Comparison of ENCODE assay signal across 23 cellular contexts in the genomic region with DNA sequence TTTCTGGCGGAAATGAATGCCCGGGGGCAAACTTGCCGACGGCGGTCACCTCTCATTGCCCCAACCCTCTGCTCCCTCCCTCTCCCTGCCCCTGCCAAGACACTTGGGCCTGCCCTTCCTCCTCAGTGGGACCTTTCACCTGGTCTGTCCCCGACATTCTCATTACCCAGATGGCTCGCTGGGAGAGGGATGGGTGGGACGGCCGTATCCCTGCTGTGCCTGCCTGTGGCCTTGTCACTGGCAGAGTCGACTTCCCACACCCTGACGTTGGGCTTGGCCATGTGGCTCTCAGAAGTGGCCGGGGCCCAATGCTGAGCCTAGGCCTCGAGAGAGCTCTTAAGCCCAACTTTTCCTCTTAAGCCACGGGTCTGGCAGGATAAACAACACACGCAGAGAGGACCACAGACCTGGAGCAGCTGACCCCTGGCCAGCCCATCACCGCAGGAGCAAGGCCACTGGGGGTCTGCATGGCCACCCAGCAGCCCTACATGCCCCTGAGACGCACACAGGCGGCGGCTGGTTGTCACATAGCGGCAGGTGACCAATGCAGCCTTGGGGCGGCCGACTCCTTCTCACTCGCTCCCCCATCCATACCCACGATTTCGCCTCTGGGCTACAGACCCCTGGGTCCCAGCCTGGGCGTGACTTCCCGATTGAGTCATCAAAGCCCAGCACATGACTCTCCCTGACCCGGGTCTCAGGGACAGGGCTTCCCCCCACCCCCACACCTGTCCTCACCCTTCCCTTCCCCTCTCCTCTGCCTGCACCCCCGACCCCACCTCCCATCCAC. TPM values are rescaled to one million over a fixed set of nuclear protein-coding genes. Genes with fewer than 3 reads are reported as not detected.
A peak's percentile ranks its signal among the peaks of the same experiment; 100 is the strongest.
DNase-seq lines count a peak whose midpoint lies in the region; ATAC-seq, FAIRE-seq and TF ChIP-seq lines count a peak whose summit lies in the region.
"Had no signal": no experiment of that assay in that cellular context is flagged by ENCODE, and none has a peak within 500 bp of the region (broad histone marks: within the 10 kb centered on the region; RNA-seq: fewer than 3 reads in every experiment).

No MANE protein-coding gene starts in this region.

- H3K14ac ChIP-seq in H1 (ENCODE audit: insufficient read length) = no peak overlapping the region

- H3K4me1 Mint-ChIP-seq in Calu3 (ENCODE audit: low read depth, unreplicated experiment) = peaks cover 6% of the 10 kb centered on the region
- no peaks in the 10 kb centered on the region for H3K4me1 Mint-ChIP-seq in neural crest cell

- H3K23ac ChIP-seq in H1 (ENCODE audit: insufficient read length) = no peak overlapping the region

- no peak overlapping the region for H4K5ac ChIP-seq in H1 (ENCODE audit: insufficient read length, low read depth, low read length)

- no peak overlapping the region for H2BK120ac ChIP-seq in H1 (replicated peaks; ENCODE audit: low read depth, low read length)

- TF ChIP-seq RAD21 in H1 (IDR thresholded peaks at IDR 0.05 in 1 of 2, conservative IDR thresholded peaks at IDR 0.05 in 1 of 2; ENCODE audit: low read depth in 2 of 2, low read length in 2 of 2) = no peak

- CTCF ChIA-PET in Calu3 (lab: Charles Lee) (interaction anchor here (0.6 kb wide), 1 partner anchor 443 kb away, joined by 3 read pairs; no protein-coding TSS in a partner anchor), H1 (lab: Charles Lee; ENCODE audit: partially characterized antibody) (interaction anchor here (1.5 kb wide), 1 partner anchor 127 kb away, joined by 3 read pairs; no protein-coding TSS in a partner anchor)

- 0 out of 2 replicates have a peak overlapping the region, but pooled peaks have one; percentile 27 for H2BK12ac ChIP-seq in H1 (ENCODE audit: low read depth, low read length)

- 0 out of 2 replicates have a peak overlapping the region, but pooled peaks have one; percentile 24 for H2BK5ac ChIP-seq in H1 (ENCODE audit: low read depth, low read length)

- no peak overlapping the region for H3K4me2 ChIP-seq in H1 (ENCODE audit: insufficient read depth in 1 of 2, low read depth in 2 of 2, low read length in 2 of 2)

- H3K4me3 ChIP-seq in H7 (ENCODE audit: insufficient read depth, low read depth, low read length) (no peak overlapping the region), H1 (ENCODE audit: extremely low read depth in 1 of 4, insufficient read depth in 2 of 4, low read depth in 3 of 4, low read length in 4 of 4) (no peak overlapping the region)
- H3K4me3 ChIP-seq: SK-N-MC had no signal

- H3K27ac ChIP-seq in H1 (ENCODE audit: low read depth, low read length) = no peak overlapping the region
- H3K27ac ChIP-seq: SK-N-MC had no signal

- H3K79me1 ChIP-seq in H1 (ENCODE audit: low read depth, low read length) = no peaks in the 10 kb centered on the region

- H3K27me3 ChIP-seq in H7 (ENCODE audit: control insufficient read depth, insufficient read depth, low read length) = no peaks in the 10 kb centered on the region
- no peaks in the 10 kb centered on the region for H3K27me3 ChIP-seq in H1 (replicated peaks in 1 of 4; ENCODE audit: control insufficient read depth in 3 of 4, extremely low read depth in 1 of 4, insufficient read depth in 3 of 4, low read length in 3 of 4)

- no peaks in the 10 kb centered on the region for H3K36me3 ChIP-seq in H7 (replicated peaks; ENCODE audit: control insufficient read depth, insufficient read depth, low read length)
- no peaks in the 10 kb centered on the region for H3K36me3 ChIP-seq in H1 (ENCODE audit: control insufficient read depth in 2 of 4, insufficient read depth in 4 of 4, low read length in 3 of 4)

- H4K20me1 ChIP-seq in H1 (replicated peaks in 1 of 2; ENCODE audit: control insufficient read depth in 1 of 2, insufficient read depth in 2 of 2, low read length in 2 of 2) = no peaks in the 10 kb centered on the region

- intact Hi-C loops in Calu3 (cut with micrococcal nuclease; ENCODE audit: unreplicated experiment) = no loop called here
- intact Hi-C loops in left colon (cut with DNase I, micrococcal nuclease) = no loop called here

- no peak for TF ChIP-seq POLR2A in H1 (IDR thresholded peaks at IDR 0.05; ENCODE audit: control extremely low read depth in 1 of 2, low read depth in 2 of 2, low read length in 2 of 2)

- no peak overlapping the region for H3K4me3 Mint-ChIP-seq in Calu3 (ENCODE audit: low read depth, unreplicated experiment)
- H3K4me3 Mint-ChIP-seq in neural crest cell = no peak overlapping the region
- H3K4me3 Mint-ChIP-seq: CD8-positive, alpha-beta memory T cell had no signal

- TF ChIP-seq EP300 in H1 (IDR thresholded peaks at IDR 0.05; ENCODE audit: borderline replicate concordance in 1 of 2, low read depth in 2 of 2, low read length in 2 of 2) = no peak

- TF ChIP-seq CTCF in Calu3 (IDR thresholded peaks at IDR 0.05; ENCODE audit: unreplicated experiment) (no peak), H1 (IDR thresholded peaks at IDR 0.05; ENCODE audit: control extremely low read depth in 1 of 3, insufficient read depth in 1 of 3, low read depth in 1 of 3, low read length in 3 of 3) (no peak), neural crest cell (conservative IDR thresholded peaks at IDR 0.05) (no peak)

- H3K56ac ChIP-seq in H1 (replicated peaks; ENCODE audit: insufficient read length, low read depth, low read length) = no peak overlapping the region

- H3K9me3 ChIP-seq in H1 (ENCODE audit: insufficient read depth in 2 of 2, low read depth in 1 of 2, low read length in 1 of 2) = peaks cover 5 to 7% of the 10 kb centered on the region in 2 experiments; a peak in 1 of 4 replicates

- H2BK20ac ChIP-seq in H1 (ENCODE audit: low read length) = no peak overlapping the region

- H3K36me3 Mint-ChIP-seq in Calu3 (ENCODE audit: insufficient read depth, unreplicated experiment) (peaks cover 91% of the 10 kb centered on the region), neural crest cell (ENCODE audit: low read depth) (peaks cover 33% of the 10 kb centered on the region)

- no peaks in the 10 kb centered on the region for H3K27me3 Mint-ChIP-seq in Calu3 (ENCODE audit: unreplicated experiment)
- H3K27me3 Mint-ChIP-seq in neural crest cell (ENCODE audit: low read depth) = no peaks in the 10 kb centered on the region
- H3K27me3 Mint-ChIP-seq: CD8-positive, alpha-beta memory T cell had no signal

- no peak overlapping the region for H2BK15ac ChIP-seq in H1 (ENCODE audit: low read length)

- no peak overlapping the region for H3K18ac ChIP-seq in H1 (ENCODE audit: extremely low read depth, low read length)

- no peak overlapping the region for H3K9ac ChIP-seq in H1 (replicated peaks in 1 of 4; ENCODE audit: extremely low read depth in 1 of 4, low read depth in 3 of 4, low read length in 3 of 4)

- no peaks in the 10 kb centered on the region for H3K23me2 ChIP-seq in H1 (ENCODE audit: low read depth, low read length)

- H3K4ac ChIP-seq in H1 (replicated peaks; ENCODE audit: insufficient read length, low read depth, low read length) = no peak overlapping the region

- DNase-seq in Calu3 (no peak), H7 (peak; percentile 48), H1 (ENCODE audit: low read depth in 1 of 2, low spot score in 2 of 2) (no peak), neural crest cell (ENCODE audit: low read depth, low spot score) (no peak), AML-193 (lab: John Stamatoyannopoulos, UW) (no peak), left colon (no peak), dermis blood vessel endothelial cell (no peak)
- DNase-seq: C1 segment of cervical spinal cord, EL, HCEC 1CT, Kasumi-1, NCI-H1694, NCI-H2081, NCI-H2171, NCI-H345, NCI-H524, NCI-H82, OCI-M1, SHP77 had no signal

- POLR2A ChIA-PET in H1 (lab: Charles Lee; ENCODE audit: partially characterized antibody) = no interaction called here

- no peak for ATAC-seq in GM19463 (IDR thresholded peaks at IDR 0.05; ENCODE audit: unreplicated experiment)
- ATAC-seq in left colon = no peak

- no peak overlapping the region for H2AK5ac ChIP-seq in H1 (ENCODE audit: low read depth, low read length)

- no peaks in the 10 kb centered on the region for H3K4me1 ChIP-seq in H1 (replicated peaks in 1 of 4; ENCODE audit: control insufficient read depth in 3 of 4, insufficient read depth in 4 of 4, low read length in 3 of 4)

- no peak for FAIRE-seq in H1 (lab: Jason Lieb, UNC)
- FAIRE-seq: HTR-8/SVneo had no signal

- no peaks in the 10 kb centered on the region for H3K79me2 ChIP-seq in H1 (ENCODE audit: control insufficient read depth in 1 of 2, insufficient read depth in 2 of 2, low read length in 2 of 2)

- WGBS in H1 (ENCODE audit: extremely low coverage in 1 of 2, insufficient coverage in 1 of 2, insufficient read length in 1 of 2, insufficient replicate concordance in 2 of 2, low coverage in 1 of 2, low lambda C conversion rate in 2 of 2, missing lambda C conversion rate in 1 of 2), 2 experiments = 89% methylated on average over 25 of the region's 29 CpGs; no CpG with 5 or more reads in 1 of the 2 experiments

- H3K27ac Mint-ChIP-seq in Calu3 (ENCODE audit: unreplicated experiment) = peak overlapping the region; percentile 47
- peak overlapping the region; percentile 71 for H3K27ac Mint-ChIP-seq in neural crest cell (ENCODE audit: unreplicated experiment)
- H3K27ac Mint-ChIP-seq: CD8-positive, alpha-beta memory T cell had no signal

- BruUV-seq in Calu3 (replicated peaks; lab: Mats Ljungman, UMichigan) = no TSS peak

- no peak overlapping the region; the same call in 1 of the 2 replicates for H4K8ac ChIP-seq in H1 (ENCODE audit: extremely low read depth, insufficient read depth, low read length)

- H3K9me3 Mint-ChIP-seq in Calu3 (ENCODE audit: low read depth, unreplicated experiment) (peaks cover 6% of the 10 kb centered on the region), neural crest cell (peaks cover 12% of the 10 kb centered on the region)

- H4K91ac ChIP-seq in H1 (replicated peaks; ENCODE audit: insufficient read length, low read length) = no peak overlapping the region

- no peak overlapping the region for H2AFZ ChIP-seq in H1 (ENCODE audit: low read length)

TF ChIP-seq in H1, 55 proteins besides CTCF, POLR2A, EP300 and RAD21 (continues in another document):
- no peak for TF ChIP-seq KDM1A (IDR thresholded peaks at IDR 0.05; ENCODE audit: borderline replicate concordance, low read length)
- no peak for TF ChIP-seq SAP30 (IDR thresholded peaks at IDR 0.05; ENCODE audit: insufficient read depth, insufficient replicate concordance, low read length)
- no peak for TF ChIP-seq HDAC6 (IDR thresholded peaks at IDR 0.05; ENCODE audit: low read depth, low read length)

RNA-seq across cellular contexts. Expression of gene SLC29A4, which starts 40.1 kb away (rescaled TPM):
- total RNA-seq in Calu3 (2022) (1.9 and 2.5 TPM in 2 replicates), neural crest cell (32.5 and 40.0 TPM in 2 replicates), left colon (10 to 100 TPM in 1 of 2 donors, 1 to 10 TPM in 1; 3.2 to 23.4 TPM), dermis blood vessel endothelial cell (1.0 and 2.7 TPM in 2 replicates)
- total RNA-seq in H7 (2014; rRNA removed; shearing (Covaris generic)) = 15.7 and 16.5 TPM in 2 replicates
- total RNA-seq in H1 (2021; fragmentation: NEBNext Ultra II Directional; extraction: Animal tissue kit (Norgen Biotek cat#: 25700)) = 6.9 and 8.5 TPM in 2 replicates
- 15.1 and 20.2 TPM in 2 replicates for polyA plus RNA-seq in H1 (2011; rRNA removed)
- polyA plus RNA-seq in H1 (2011; cell fraction: cytosol; rRNA removed) = 9.7 TPM
- polyA plus RNA-seq in H1 (2011; cell fraction: nucleus; rRNA removed) = 24.3 TPM
- 6.1 to 13.9 TPM (median 11.1 TPM) in 4 replicates for polyA plus RNA-seq in H1 (2012, experiment 1 of 2)
- 7.8 TPM for polyA plus RNA-seq in H1 (2012, experiment 2 of 2)
- polyA plus RNA-seq in H1 (2013, experiment 1 of 2) = 8.0 TPM
- polyA plus RNA-seq in H1 (2013, experiment 2 of 2) = 8.1 TPM
- 13.6 and 20.2 TPM in 2 replicates for polyA minus RNA-seq in H1 (2011; rRNA and poly(A)+ RNA removed)
- 5.2 TPM for polyA minus RNA-seq in H1 (2011; cell fraction: cytosol; rRNA and poly(A)+ RNA removed)
- polyA minus RNA-seq in H1 (2011; cell fraction: nucleus; rRNA and poly(A)+ RNA removed) = 8.6 TPM
